Comparison of ENCODE assay signal across 8 cellular contexts in the genomic region with DNA sequence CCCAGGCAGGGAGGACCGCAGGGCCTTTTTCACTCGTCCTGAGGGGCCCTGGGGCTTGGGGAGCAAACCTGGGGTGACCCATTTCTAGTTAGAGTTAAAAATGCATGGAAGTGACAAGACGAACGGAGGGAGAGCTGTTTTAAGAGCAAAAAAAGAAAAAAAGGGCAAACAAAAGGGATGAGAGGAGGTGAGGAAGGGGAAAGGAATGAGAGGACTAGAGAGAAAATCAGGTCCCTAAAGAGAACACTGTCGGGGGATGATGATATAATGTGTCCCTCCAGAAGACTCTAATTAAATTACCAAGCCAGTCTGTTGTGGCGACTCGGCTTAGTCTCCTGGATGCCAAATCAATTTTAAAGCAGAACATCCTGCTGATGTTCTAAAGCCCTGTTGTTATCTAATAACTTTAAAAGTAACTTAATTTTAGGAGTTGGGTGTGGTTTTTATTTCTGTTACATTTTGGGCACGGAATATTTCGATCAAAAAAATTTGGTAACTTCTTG. TPM values are rescaled to one million over a fixed set of nuclear protein-coding genes. Genes with fewer than 3 reads are reported as not detected.
DNase-seq lines count a peak whose midpoint lies in the region; ATAC-seq and TF ChIP-seq lines count a peak whose summit lies in the region.

No MANE protein-coding gene starts in this region.

- CTCF ChIA-PET in mammary epithelial cell (lab: Charles Lee; ENCODE audit: low non-redundant PET), result no interaction called here

- TF ChIP-seq CTCF in mammary epithelial cell (conservative IDR thresholded peaks at IDR 0.05 in 1 of 2, IDR thresholded peaks at IDR 0.05 in 1 of 2; ENCODE audit: extremely low read depth in 1 of 2, insufficient read depth in 1 of 2, low read depth in 1 of 2, low read length in 2 of 2), result no peak
- TF ChIP-seq CTCF in omental fat pad (IDR thresholded peaks at IDR 0.05), result no peak

- DNase-seq in mammary epithelial cell, result no peak
- no peak for DNase-seq in pons (ENCODE audit: low spot score)
- DNase-seq in head of caudate nucleus, result no peak
- no peak for DNase-seq in omental fat pad (ENCODE audit: low spot score)

- WGBS in mammary epithelial cell (ENCODE audit: low coverage, missing lambda C conversion rate), result 0% methylated on average over 7 of the region's 9 CpGs

- H3K9me3 ChIP-seq in BLaER1 treated with 17β-estradiol and CSF1 and Interleukin-3, amounts not matched to agents 10 nM and 100 nM (replicated peaks in 1 of 11), result peaks cover 0 to 5% (median 0%) of the 10 kb centered on the region in 11 experiments; a peak in 1 of 22 replicates
- H3K9me3 ChIP-seq in KOPT-K1 (ENCODE audit: insufficient read depth, low read length, poor library complexity, severe bottlenecking) (no peaks in the 10 kb centered on the region), mammary epithelial cell (replicated peaks; ENCODE audit: insufficient read depth, low read length) (no peaks in the 10 kb centered on the region), muscle layer of duodenum (ENCODE audit: control insufficient read depth in 1 of 2, low read length in 2 of 2) (no peaks in the 10 kb centered on the region)

- H3K27ac ChIP-seq in BLaER1 treated with 17β-estradiol and CSF1 and Interleukin-3, amounts not matched to agents 10 nM and 100 nM, result peak overlapping the region; percentile 71 to 92 (median 88)
- H3K27ac ChIP-seq in KOPT-K1 (ENCODE audit: low read depth, low read length, poor library complexity, severe bottlenecking), result peak overlapping the region; percentile 89
- H3K27ac ChIP-seq in mammary epithelial cell (ENCODE audit: insufficient read depth, low read depth, low read length), result peak overlapping the region; percentile 89
- H3K27ac ChIP-seq in muscle layer of duodenum (ENCODE audit: low read length), result peak overlapping the region; percentile 96

- peaks cover 32 to 50% (median 45%) of the 10 kb centered on the region in 10 experiments for H3K4me1 ChIP-seq in BLaER1 treated with 17β-estradiol and CSF1 and Interleukin-3, amounts not matched to agents 10 nM and 100 nM
- H3K4me1 ChIP-seq in mammary epithelial cell (ENCODE audit: insufficient read depth, low read length) (peaks cover 30% of the 10 kb centered on the region), muscle layer of duodenum (ENCODE audit: control insufficient read depth in 1 of 2, insufficient read depth in 2 of 2, low read length in 2 of 2) (peaks cover 11 to 14% of the 10 kb centered on the region in 2 donors)

- intact Hi-C loops in mammary epithelial cell (cut with micrococcal nuclease) (loop anchor here (1.0 to 5.0 kb wide), 5 partner anchors 18 to 510 kb away; partner anchors contain the start of gene ARID2), head of caudate nucleus (cut with DNase I) (loop anchor here (5.0 kb wide), 1 partner anchor 510 kb away; the partner anchor contains the start of gene ARID2)

- peaks cover 0 to 13% (median 0%) of the 10 kb centered on the region in 11 experiments; a peak in 3 of 22 replicates for H3K36me3 ChIP-seq in BLaER1 treated with 17β-estradiol and CSF1 and Interleukin-3, amounts not matched to agents 10 nM and 100 nM
- H3K36me3 ChIP-seq in KOPT-K1 (ENCODE audit: insufficient read depth, low read length) (no peaks in the 10 kb centered on the region), mammary epithelial cell (ENCODE audit: insufficient read depth, low read length) (no peaks in the 10 kb centered on the region), muscle layer of duodenum (ENCODE audit: control insufficient read depth in 1 of 2, insufficient read depth in 2 of 2, low read length in 2 of 2) (no peaks in the 10 kb centered on the region)

- dilution Hi-C loops in mammary epithelial cell (cut with HindIII; ENCODE audit: low sequenced_read_pairs), result no loop called here

- H3K79me2 ChIP-seq in mammary epithelial cell (ENCODE audit: insufficient read depth, low read length), result peaks cover 76% of the 10 kb centered on the region

- peak overlapping the region; percentile 87 to 96 (median 91) for H3K9ac ChIP-seq in BLaER1 treated with 17β-estradiol and CSF1 and Interleukin-3, amounts not matched to agents 10 nM and 100 nM
- H3K9ac ChIP-seq in mammary epithelial cell (ENCODE audit: insufficient read depth, low read length), result peak overlapping the region; percentile 90

- ATAC-seq in omental fat pad (ENCODE audit: low FRiP score) (no peak), HG02840 (IDR thresholded peaks at IDR 0.05; ENCODE audit: low FRiP score, unreplicated experiment) (no peak)

- no peaks in the 10 kb centered on the region for H3K27me3 ChIP-seq in BLaER1 treated with 17β-estradiol and CSF1 and Interleukin-3, amounts not matched to agents 10 nM and 100 nM
- no peaks in the 10 kb centered on the region for H3K27me3 ChIP-seq in mammary epithelial cell (ENCODE audit: insufficient read depth, low read length)
- H3K27me3 ChIP-seq in muscle layer of duodenum (ENCODE audit: low read depth, low read length), result no peaks in the 10 kb centered on the region

- in situ Hi-C loops in mammary epithelial cell (cut with MboI; ENCODE audit: low sequenced_read_pairs in 2 of 2), result loop anchor here in 1 of 2 donors (25.0 kb wide), 1 partner anchor 520 kb away; the partner anchor contains the start of gene ARID2

- TSS peak; percentile 22 for BruUV-seq in mammary epithelial cell (replicated peaks; lab: Mats Ljungman, UMichigan)

- peak overlapping the region; percentile 82 to 95 (median 92) for H3K4me2 ChIP-seq in BLaER1 treated with 17β-estradiol and CSF1 and Interleukin-3, amounts not matched to agents 10 nM and 100 nM
- H3K4me2 ChIP-seq in mammary epithelial cell (ENCODE audit: insufficient read depth, low read depth, low read length), result peak overlapping the region; percentile 77

- H4K20me1 ChIP-seq in BLaER1 treated with 17β-estradiol and CSF1 and Interleukin-3, amounts not matched to agents 10 nM and 100 nM, result peaks cover 38 to 54% (median 49%) of the 10 kb centered on the region in 11 experiments; a peak in 20 of 22 replicates
- H4K20me1 ChIP-seq in mammary epithelial cell (ENCODE audit: insufficient read depth, low read length), result no peaks in the 10 kb centered on the region

- H2AFZ ChIP-seq in mammary epithelial cell (ENCODE audit: low read depth, low read length), result peak overlapping the region; percentile 87

- peak overlapping the region; percentile 76 to 98 (median 94) for H3K4me3 ChIP-seq in BLaER1 treated with 17β-estradiol and CSF1 and Interleukin-3, amounts not matched to agents 10 nM and 100 nM
- peak overlapping the region; percentile 65 to 88 (median 77) for H3K4me3 ChIP-seq in mammary epithelial cell (replicated peaks in 1 of 3; ENCODE audit: insufficient read depth in 1 of 3, low read depth in 2 of 3, low read length in 3 of 3)
- peak overlapping the region; percentile 84 to 98 for H3K4me3 ChIP-seq in muscle layer of duodenum (ENCODE audit: low read depth in 1 of 2, low read length in 2 of 2)

RNA-seq across cellular contexts. Expression of gene ANO6, which starts 1.1 kb away (rescaled TPM):
- total RNA-seq in mammary epithelial cell, result 10 to 100 TPM; 57.0 to 77.5 TPM
- 29.4 TPM for polyA plus RNA-seq in mammary epithelial cell
- 60.1 TPM for polyA minus RNA-seq in mammary epithelial cell
- 100 to 1,000 TPM in 2 of 4 donors, 10 to 100 TPM in 2; 88.8 to 189 (median 105) TPM for total RNA-seq in omental fat pad
